8 cellular contexts compared by ENCODE assay signal in genomic region chr2:237154050-237154638, GRCh38.
DNase-seq lines count a peak whose midpoint lies in the region; ATAC-seq, FAIRE-seq and TF ChIP-seq lines count a peak whose summit lies in the region.

No MANE protein-coding gene starts in this region.

- ATAC-seq in RWPE2 (ENCODE audit: low read depth) (no peak), GM18870 (IDR thresholded peaks at IDR 0.05; ENCODE audit: unreplicated experiment) (no peak)

- peaks cover 2% of the 10 kb centered on the region for H3K27me3 Mint-ChIP-seq in HFFc6 (ENCODE audit: insufficient read depth)

- no peaks in the 10 kb centered on the region for H3K9me3 Mint-ChIP-seq in HFFc6

- H3K4me1 ChIP-seq in RWPE2 (ENCODE audit: insufficient read depth, poor library complexity, severe bottlenecking) = no peaks in the 10 kb centered on the region

- FAIRE-seq in islet of Langerhans (lab: Jason Lieb, UNC) = peak; percentile 82
- FAIRE-seq in frontal cortex (lab: Jason Lieb, UNC) = no peak

- H3K36me3 Mint-ChIP-seq in HFFc6 (ENCODE audit: low read depth) = no peaks in the 10 kb centered on the region

- peaks cover 53% of the 10 kb centered on the region for H3K4me1 Mint-ChIP-seq in HFFc6 (ENCODE audit: low read depth)

- no peak overlapping the region for H3K27ac Mint-ChIP-seq in HFFc6

- no peaks in the 10 kb centered on the region for H3K9me3 ChIP-seq in RWPE2 (ENCODE audit: severe bottlenecking)

- no peak overlapping the region for H3K4me3 ChIP-seq in RWPE2 (ENCODE audit: severe bottlenecking)

- DNase-seq in D341Med (ENCODE audit: low spot score) (peak; percentile 67), HFFc6 (peak; percentile 41), RWPE2 (ENCODE audit: low spot score) (no peak), frontal cortex (ENCODE audit: low spot score in 2 of 2) (no peak)
- peak; percentile 28 for DNase-seq in activated naive CD8-positive, alpha-beta T cell treated with anti-CD3 and anti-CD28 coated beads, Interleukin-2, amount 50 U/mL, for 16 hours (ENCODE audit: low read depth, low spot score)
- peak; percentile 69 for DNase-seq in stimulated activated CD8-positive, alpha-beta memory T cell treated with anti-CD3 and anti-CD28 coated beads, Interleukin-4, amount 100 ng/mL, for 48 hours

- H3K36me3 ChIP-seq in RWPE2 (ENCODE audit: low read depth) = no peaks in the 10 kb centered on the region

- no peak overlapping the region for H3K27ac ChIP-seq in RWPE2 (ENCODE audit: poor library complexity, severe bottlenecking)

- TF ChIP-seq CTCF in HFFc6 (IDR thresholded peaks at IDR 0.05) = peak; percentile 78
- TF ChIP-seq CTCF in RWPE2 (IDR thresholded peaks at IDR 0.05; ENCODE audit: poor library complexity, severe bottlenecking) = peak; percentile 78

- no peak overlapping the region for H3K4me3 Mint-ChIP-seq in HFFc6

- H3K27me3 ChIP-seq in RWPE2 (ENCODE audit: insufficient read depth, poor library complexity, severe bottlenecking) = no peaks in the 10 kb centered on the region

Comparison
In these comparisons a context has a peak if more than half of its experiments do, and no peak if none do; other contexts are left out.
1. DNase-seq: peak in D341Med (single experiment), HFFc6 (single experiment), activated naive CD8-positive, alpha-beta T cell treated with anti-CD3 and anti-CD28 coated beads, Interleukin-2, amount 50 U/mL, for 16 hours (single experiment) and stimulated activated CD8-positive, alpha-beta memory T cell treated with anti-CD3 and anti-CD28 coated beads, Interleukin-4, amount 100 ng/mL, for 48 hours (single experiment); none in RWPE2 (single experiment) and frontal cortex (0 of 2).